In the genomic region with DNA sequence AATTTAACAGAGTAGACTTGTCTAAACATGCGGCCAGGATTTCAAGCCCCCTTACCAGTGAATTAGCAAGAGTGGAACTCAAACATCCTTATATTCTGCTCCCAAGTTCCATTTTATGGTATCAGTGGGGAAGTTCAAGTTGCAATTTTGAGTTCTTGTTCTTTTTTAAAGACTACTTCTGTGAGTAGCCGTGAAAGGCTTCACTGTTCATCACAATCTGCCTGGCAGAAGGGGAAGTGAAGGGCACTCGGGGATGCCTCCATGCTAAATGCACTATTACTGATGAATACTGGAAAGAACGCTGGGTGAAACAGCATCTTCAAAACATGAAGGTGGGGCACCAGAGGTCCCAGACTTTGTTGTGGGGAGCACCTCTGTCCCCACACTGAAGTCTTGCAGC, we compare ENCODE assay signal across 15 cellular contexts.
"Had no signal": no experiment of that assay in that cellular context is flagged by ENCODE, and none has a peak within 500 bp of the region (broad histone marks: within the 10 kb centered on the region; RNA-seq: fewer than 3 reads in every experiment).

No MANE protein-coding gene starts in this region.

- ATAC-seq: activated T-cell treated with anti-CD3 and anti-CD28 coated beads, Interleukin-2, amount 50 U/mL, for 72 hours had no signal

- H3K27me3 ChIP-seq: dorsolateral prefrontal cortex, esophagus muscularis mucosa had no signal

- H3K4me3 ChIP-seq: dorsolateral prefrontal cortex, esophagus muscularis mucosa, thoracic aorta had no signal

- H3K36me3 ChIP-seq: esophagus muscularis mucosa, thoracic aorta had no signal

- H3K27ac ChIP-seq: thoracic aorta had no signal

- H3K9me3 ChIP-seq: esophagus muscularis mucosa, thoracic aorta had no signal

- DNase-seq: activated CD8-positive, alpha-beta memory T cell treated with anti-CD3 and anti-CD28 coated beads, Interleukin-2, amount 50 U/mL, for 4 hours; activated CD8-positive, alpha-beta T cell treated with anti-CD3 and anti-CD28 coated beads for 36 hours; activated gamma-delta T cell treated with Interleukin-2 at 50 U/mL for 16 hours; activated naive CD8-positive, alpha-beta T cell treated with anti-CD3 and anti-CD28 coated beads, Interleukin-2, amount 10 ng/mL, durations not matched to agents 7 days and 5 days; activated T-cell treated with anti-CD3 and anti-CD28 coated beads, Interleukin-2, amount 50 U/mL, for 72 hours; dorsolateral prefrontal cortex; glutamatergic neuron; immature natural killer cell; mesenchymal stem cell; nephron progenitor cell; stimulated activated CD4-positive, alpha-beta T cell treated with anti-CD3 and anti-CD28 coated beads, Interleukin-15, amount 100 ng/mL, for 24 hours; stimulated activated CD4-positive, alpha-beta T cell treated with anti-CD3 and anti-CD28 coated beads, Interleukin-4, amount 100 ng/mL, for 24 hours; T-helper 9 cell had no signal
